In genomic region chr1:167617950-167618269, GRCh38 we compare ENCODE assay signal across 15 cellular contexts. TPM values are rescaled to one million over a fixed set of nuclear protein-coding genes. Genes with fewer than 3 reads are reported as not detected.
DNase-seq lines count a peak whose midpoint lies in the region; ATAC-seq, FAIRE-seq and TF ChIP-seq lines count a peak whose summit lies in the region.
"Had no signal": no experiment of that assay in that cellular context is flagged by ENCODE, and none has a peak within 500 bp of the region (broad histone marks: within the 10 kb centered on the region; RNA-seq: fewer than 3 reads in every experiment).

No MANE protein-coding gene starts in this region.

- ATAC-seq in CD4-positive, CD25-positive, alpha-beta regulatory T cell (ENCODE audit: low read depth in 2 of 2), result no peak
- no peak for ATAC-seq in GM12878
- ATAC-seq in natural killer cell, result no peak
- no peak for ATAC-seq in GM21367 (IDR thresholded peaks at IDR 0.05; ENCODE audit: unreplicated experiment)
- ATAC-seq in pancreas, result no peak

- RAD21 ChIA-PET in GM12878 (lab: Charles Lee; ENCODE audit: unreplicated experiment), result interaction anchor here (1.4 to 4.4 kb wide), 7 partner anchors 10 to 108 kb away, joined by 3 to 35 read pairs (median 9); no protein-coding TSS in a partner anchor

- peak overlapping the region; percentile 63 for H3K27ac ChIP-seq in CD4-positive, CD25-positive, alpha-beta regulatory T cell (ENCODE audit: insufficient read depth, low read length, poor library complexity, severe bottlenecking)
- H3K27ac ChIP-seq in KMS-11, result no peak overlapping the region
- H3K27ac ChIP-seq in GM12878 (ENCODE audit: control insufficient read depth, insufficient read depth), result peak overlapping the region; percentile 70
- H3K27ac ChIP-seq in pancreas, result no peak overlapping the region
- H3K27ac ChIP-seq: SJCRH30 had no signal

- H3K9me3 ChIP-seq in CD4-positive, CD25-positive, alpha-beta regulatory T cell (ENCODE audit: control insufficient read depth in 2 of 2, low read length in 2 of 2), result no peaks in the 10 kb centered on the region
- H3K9me3 ChIP-seq in GM12878 (replicated peaks; ENCODE audit: control insufficient read depth, insufficient read depth, low read length) (no peaks in the 10 kb centered on the region; the same call in 1 of the 3 replicates), pancreas (no peaks in the 10 kb centered on the region)
- H3K9me3 ChIP-seq: SJCRH30 had no signal

- H3K4me3 Mint-ChIP-seq in CD4-positive, CD25-positive, alpha-beta regulatory T cell, result peak overlapping the region; percentile 24 to 80 (median 66)
- H3K4me3 Mint-ChIP-seq in natural killer cell (peak overlapping the region; percentile 29), type B pancreatic cell (no peak overlapping the region)
- H3K4me3 Mint-ChIP-seq: brain had no signal

- in situ Hi-C loops in GM12878 (cut with MboI), result no loop called here

- FAIRE-seq in GM12878 (lab: Jason Lieb, UNC) (no peak), pancreas (lab: Jason Lieb, UNC) (no peak)

- CTCF ChIA-PET in GM12878 (lab: Yijun Ruan, JAX), result interaction anchor here (0.9 to 4.3 kb wide), 7 partner anchors 10 to 316 kb away, joined by 3 to 56 read pairs (median 6); no protein-coding TSS in a partner anchor

- peaks cover 34 to 75% (median 49%) of the 10 kb centered on the region in 4 donors for H3K4me1 Mint-ChIP-seq in CD4-positive, CD25-positive, alpha-beta regulatory T cell
- H3K4me1 Mint-ChIP-seq in natural killer cell (peaks cover 29 to 37% of the 10 kb centered on the region in 2 donors), type B pancreatic cell (ENCODE audit: unreplicated experiment) (peaks cover 23% of the 10 kb centered on the region)

- peak overlapping the region; percentile 32 for H3K4me3 ChIP-seq in CD4-positive, CD25-positive, alpha-beta regulatory T cell (ENCODE audit: low read depth, low read length)
- H3K4me3 ChIP-seq in KMS-11 (IDR thresholded peaks at IDR 0.05; ENCODE audit: insufficient read depth, low read depth, low read length), result no peak overlapping the region
- H3K4me3 ChIP-seq in GM12878, result no peak overlapping the region; the same call in 1 of the 2 replicates
- H3K4me3 ChIP-seq in pancreas, result no peak overlapping the region
- H3K4me3 ChIP-seq: MG63, SJCRH30 had no signal

- no peak for DNase-seq in CD4-positive, CD25-positive, alpha-beta regulatory T cell
- DNase-seq in GM12878 (ENCODE audit: low read depth, low spot score) (no peak), natural killer cell (no peak), NCI-H2081 (lab: John Stamatoyannopoulos, UW) (no peak), type B pancreatic cell (ENCODE audit: extremely low spot score, unreplicated experiment) (no peak), pancreas (no peak)
- DNase-seq: activated CD4-positive, alpha-beta T cell treated with anti-CD3 and anti-CD28 coated beads, Interleukin-2, amount 50 U/mL, for 1 hour; Calu3; erythroblast; MG63; NCI-H345; SJCRH30 had no signal

- no peak for TF ChIP-seq CTCF in KMS-11 (conservative IDR thresholded peaks at IDR 0.05; ENCODE audit: low read depth, low read length)
- no peak for TF ChIP-seq CTCF in GM12878 (IDR thresholded peaks at IDR 0.05 in 2 of 3, conservative IDR thresholded peaks at IDR 0.05 in 1 of 3; ENCODE audit: control insufficient read depth in 2 of 3, extremely low read depth in 1 of 3, insufficient read depth in 1 of 3, low read depth in 3 of 3, low read length in 3 of 3)
- TF ChIP-seq CTCF in natural killer cell (IDR thresholded peaks at IDR 0.05), result no peak
- no peak for TF ChIP-seq CTCF in type B pancreatic cell (conservative IDR thresholded peaks at IDR 0.05)
- TF ChIP-seq CTCF in pancreas (IDR thresholded peaks at IDR 0.05), result no peak

- no peak for TF ChIP-seq RAD21 in GM12878 (IDR thresholded peaks at IDR 0.05; ENCODE audit: insufficient read depth, low read depth, low read length)

- H2AFZ ChIP-seq in KMS-11 (ENCODE audit: low read depth) (peak overlapping the region; percentile 48; the same call in 1 of the 2 replicates), GM12878 (ENCODE audit: control insufficient read depth, low read depth, low read length) (peak overlapping the region; percentile 63)

- H3K79me2 ChIP-seq in KMS-11 (ENCODE audit: insufficient read depth, low read depth) (no peaks in the 10 kb centered on the region), GM12878 (ENCODE audit: control insufficient read depth, insufficient read depth, low read length) (no peaks in the 10 kb centered on the region)

- TF ChIP-seq POLR2A in GM12878 (IDR thresholded peaks at IDR 0.05; ENCODE audit: low read depth, low read length), result no peak

- BruUV-seq in GM12878 (replicated peaks; lab: Mats Ljungman, UMichigan), result no TSS peak

- peak overlapping the region; percentile 85 to 98 (median 86) for H3K27ac Mint-ChIP-seq in CD4-positive, CD25-positive, alpha-beta regulatory T cell
- H3K27ac Mint-ChIP-seq in natural killer cell (peak overlapping the region; percentile 32 to 68), type B pancreatic cell (no peak overlapping the region)
- H3K27ac Mint-ChIP-seq: brain had no signal

- 0% methylated on average over 4 of the region's 4 CpGs for WGBS in GM12878 (ENCODE audit: insufficient coverage, insufficient replicate concordance, low lambda C conversion rate, missing lambda C conversion rate)
- WGBS in pancreas, 2 donors, result 49 to 50% methylated on average over 4 of the region's 4 CpGs

- no peaks in the 10 kb centered on the region for H3K36me3 Mint-ChIP-seq in CD4-positive, CD25-positive, alpha-beta regulatory T cell
- H3K36me3 Mint-ChIP-seq in natural killer cell (no peaks in the 10 kb centered on the region), type B pancreatic cell (no peaks in the 10 kb centered on the region)
- H3K36me3 Mint-ChIP-seq: brain had no signal

- H4K20me1 ChIP-seq in KMS-11 (ENCODE audit: insufficient read depth), result no peaks in the 10 kb centered on the region
- H4K20me1 ChIP-seq in GM12878 (ENCODE audit: control insufficient read depth, insufficient read depth), result no peaks in the 10 kb centered on the region

- no peak for TF ChIP-seq EP300 in GM12878 (IDR thresholded peaks at IDR 0.05; ENCODE audit: borderline replicate concordance in 1 of 2, control insufficient read depth in 1 of 2, low read depth in 2 of 2, low read length in 2 of 2)

- H3K4me1 ChIP-seq in CD4-positive, CD25-positive, alpha-beta regulatory T cell (ENCODE audit: control insufficient read depth, insufficient read depth, low read length, poor library complexity, severe bottlenecking), result peaks cover 44% of the 10 kb centered on the region
- H3K4me1 ChIP-seq in KMS-11 (ENCODE audit: low read depth, poor library complexity, severe bottlenecking) (peaks cover 16% of the 10 kb centered on the region), GM12878 (ENCODE audit: control insufficient read depth, insufficient read depth, low read length) (peaks cover 22% of the 10 kb centered on the region), pancreas (no peaks in the 10 kb centered on the region)

- POLR2A ChIA-PET in GM12878 (lab: Charles Lee), result interaction anchor here (1.9 to 5.2 kb wide), 3 partner anchors 10 to 17 kb away, joined by 8 to 29 read pairs (median 12); partner anchors contain the start of gene RCSD1

- H3K4me2 ChIP-seq in KMS-11 (peak overlapping the region; percentile 10; the same call in 1 of the 2 replicates), GM12878 (ENCODE audit: control insufficient read depth, insufficient read depth) (peak overlapping the region; percentile 30; the same call in 1 of the 2 replicates)

- H3K9ac ChIP-seq in KMS-11, result no peak overlapping the region
- no peak overlapping the region for H3K9ac ChIP-seq in GM12878 (ENCODE audit: control insufficient read depth, insufficient read depth, low read length)

- SMC1A ChIA-PET in GM12878 (lab: Charles Lee; ENCODE audit: uncharacterized antibody, unreplicated experiment), result interaction anchor here (1.1 to 4.2 kb wide), 11 partner anchors 9 to 69 kb away, joined by 3 to 77 read pairs (median 12); partner anchors contain the start of gene CREG1

- intact Hi-C loops in GM12878 (cut with micrococcal nuclease; ENCODE audit: unreplicated experiment) (loop anchor here (1.0 kb wide), 1 partner anchor 9 kb away; no protein-coding TSS in a partner anchor), natural killer cell (cut with micrococcal nuclease) (no loop called here), pancreas (cut with DNase I) (no loop called here)

- H3K27me3 ChIP-seq in CD4-positive, CD25-positive, alpha-beta regulatory T cell (ENCODE audit: control insufficient read depth, insufficient read depth, low read length), result no peaks in the 10 kb centered on the region
- H3K27me3 ChIP-seq in KMS-11 (ENCODE audit: insufficient read depth, low read depth) (no peaks in the 10 kb centered on the region), GM12878 (replicated peaks in 1 of 2; ENCODE audit: control insufficient read depth in 2 of 2, insufficient read depth in 2 of 2, low read length in 1 of 2) (no peaks in the 10 kb centered on the region), pancreas (no peaks in the 10 kb centered on the region)
- H3K27me3 ChIP-seq: MG63, SJCRH30 had no signal

- no peaks in the 10 kb centered on the region for H3K36me3 ChIP-seq in CD4-positive, CD25-positive, alpha-beta regulatory T cell (ENCODE audit: control insufficient read depth, insufficient read depth, low read length)
- H3K36me3 ChIP-seq in KMS-11 (ENCODE audit: insufficient read depth) (no peaks in the 10 kb centered on the region), GM12878 (ENCODE audit: control insufficient read depth in 2 of 2, insufficient read depth in 2 of 2, low read length in 1 of 2) (no peaks in the 10 kb centered on the region), pancreas (no peaks in the 10 kb centered on the region)
- H3K36me3 ChIP-seq: MG63, SJCRH30 had no signal

- no peaks in the 10 kb centered on the region for H3K9me3 Mint-ChIP-seq in CD4-positive, CD25-positive, alpha-beta regulatory T cell
- H3K9me3 Mint-ChIP-seq in natural killer cell (peaks cover 2 to 3% of the 10 kb centered on the region in 2 donors), type B pancreatic cell (no peaks in the 10 kb centered on the region)

- no peaks in the 10 kb centered on the region for H3K27me3 Mint-ChIP-seq in CD4-positive, CD25-positive, alpha-beta regulatory T cell
- no peaks in the 10 kb centered on the region for H3K27me3 Mint-ChIP-seq in natural killer cell (ENCODE audit: low read depth in 2 of 2)
- H3K27me3 Mint-ChIP-seq in type B pancreatic cell, result peaks cover 19% of the 10 kb centered on the region

RNA-seq across cellular contexts. Expression of gene RCSD1, which starts 12.1 kb away (rescaled TPM):
- total RNA-seq in CD4-positive, CD25-positive, alpha-beta regulatory T cell, result 174 TPM
- polyA plus RNA-seq in CD4-positive, CD25-positive, alpha-beta regulatory T cell, result 100 to 1,000 TPM; 207 to 251 (median 233) TPM
- total RNA-seq in GM12878 (2013; cell fraction: nucleolus; rRNA removed), result 50.6 and 59.2 TPM in 2 replicates
- total RNA-seq in GM12878 (2014; rRNA removed) (64.2 and 65.7 TPM in 2 replicates), GM12878 (2014; rRNA removed; fragmentation: Illumina TruSeq; extraction: Trizol) (73.6 and 76.7 TPM in 2 replicates), GM12878 (2021) (77.4 and 78.3 TPM in 2 replicates), natural killer cell (100 to 1,000 TPM in 2 of 3 donors, 10 to 100 TPM in 1; 86.3 to 130 (median 110) TPM), type B pancreatic cell (ENCODE audit: low replicate concordance) (0.75 and 5.4 TPM in 2 replicates), pancreas (1 to 10 TPM in 4 of 6 donors, under 1 TPM in 2; 0.59 to 6.7 (median 1.7) TPM)
- 42.5 TPM for polyA plus RNA-seq in GM12878 (2011; ENCODE audit: low read depth)
- polyA plus RNA-seq in GM12878 (2011; rRNA removed) (54.8 and 59.3 TPM in 2 replicates), GM12878 (2014; fragmentation: Illumina TruSeq; extraction: Trizol) (56.8 and 71.5 TPM in 2 replicates), GM12878 (2014; fragmentation: Nextera tagmentation; extraction: Ambion mirVana) (10 to 100 TPM; 11.4 to 18.9 TPM), GM12878 (2014; rRNA removed) (69.6 and 71.7 TPM in 2 replicates), GM12878 (2016; fragmentation: Nextera tagmentation; extraction: Ambion mirVana) (10 to 100 TPM; 74.6 to 75.7 TPM), pancreas (1 to 10 TPM in 1 of 2 donors, under 1 TPM in 1; 0.89 to 1.9 TPM)
- polyA plus RNA-seq in GM12878 (2011; cell fraction: cytosol; rRNA removed), result 37.4 and 40.7 TPM in 2 replicates
- 21.2 and 25.8 TPM in 2 replicates for polyA plus RNA-seq in GM12878 (2011; cell fraction: nucleus; rRNA removed)
- polyA plus RNA-seq in GM12878 (2012), result 62.9 and 72.8 TPM in 2 replicates
- polyA minus RNA-seq in GM12878 (2011; rRNA and poly(A)+ RNA removed), result 45.6 and 53.5 TPM in 2 replicates
- 19.9 and 20.6 TPM in 2 replicates for polyA minus RNA-seq in GM12878 (2011; cell fraction: cytosol; rRNA and poly(A)+ RNA removed)
- polyA minus RNA-seq in GM12878 (2011; cell fraction: nucleus; rRNA and poly(A)+ RNA removed), result 12.7 and 26.7 TPM in 2 replicates
- total RNA-seq: Calu3 had no signal

Comparison
In these comparisons a context has a peak if more than half of its experiments do, and no peak if none do; other contexts are left out.
1. H3K27ac ChIP-seq: peak in CD4-positive, CD25-positive, alpha-beta regulatory T cell (single experiment) and GM12878 (single experiment); none in KMS-11 (single experiment) and pancreas (0 of 4).